12 cellular contexts compared by ENCODE assay signal in the genomic region with DNA sequence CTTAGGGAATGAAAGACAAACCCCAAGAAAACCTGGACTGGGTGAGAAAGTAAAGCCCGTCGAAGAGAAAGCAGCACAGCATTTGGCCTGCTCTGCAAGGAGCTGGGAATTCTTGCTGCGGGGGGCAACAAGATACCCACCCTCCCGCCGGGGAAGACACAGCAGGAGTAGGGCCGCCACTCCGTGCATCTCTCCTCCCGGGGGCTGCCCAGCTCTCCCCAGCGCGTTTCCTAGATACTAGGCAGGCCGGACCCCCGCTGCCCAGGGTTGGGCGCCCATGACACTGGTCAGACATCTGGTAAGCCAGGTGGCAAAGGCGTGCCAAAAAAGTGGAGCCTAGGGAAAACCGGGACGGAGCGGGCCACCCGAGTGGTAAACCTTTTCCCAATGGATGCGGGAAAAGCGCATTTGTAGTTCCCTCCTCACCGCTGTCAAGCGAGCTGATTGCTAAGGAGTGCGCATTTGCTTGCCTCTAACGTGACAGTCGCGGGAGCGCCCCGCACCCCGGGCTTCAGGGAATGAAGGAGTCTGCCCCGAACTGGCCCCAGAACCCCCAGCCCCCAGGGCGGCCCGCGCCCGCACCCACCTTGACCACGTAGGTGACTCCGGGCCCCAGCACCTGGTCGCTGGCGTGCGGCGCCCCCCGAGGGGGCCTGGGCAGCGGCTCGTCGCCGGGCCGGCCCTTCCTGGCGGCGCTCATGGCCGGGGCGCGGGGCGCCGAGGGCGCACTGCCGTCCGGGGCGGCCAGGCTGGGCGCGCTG. TPM values are rescaled to one million over a fixed set of nuclear protein-coding genes. Genes with fewer than 3 reads are reported as not detected.
DNase-seq lines count a peak whose midpoint lies in the region; ATAC-seq and TF ChIP-seq lines count a peak whose summit lies in the region.
"Had no signal": no experiment of that assay in that cellular context is flagged by ENCODE, and none has a peak within 500 bp of the region (broad histone marks: within the 10 kb centered on the region; RNA-seq: fewer than 3 reads in every experiment).

No MANE protein-coding gene starts in this region.

- H3K4me3 ChIP-seq in breast epithelium (peak overlapping the region; percentile 47 to 65 (median 59)), ectodermal cell (ENCODE audit: insufficient read depth, low read depth, low read length) (peak overlapping the region; percentile 44), vagina (peak overlapping the region; percentile 61 to 64)

- H3K4me1 Mint-ChIP-seq in MCF 10A (ENCODE audit: insufficient read depth, unreplicated experiment), result peaks cover 17% of the 10 kb centered on the region

- TF ChIP-seq CTCF in breast epithelium (IDR thresholded peaks at IDR 0.05) (no peak), MCF 10A (IDR thresholded peaks at IDR 0.05; ENCODE audit: unreplicated experiment) (no peak), vagina (IDR thresholded peaks at IDR 0.05) (no peak)

- no peak overlapping the region for H3K4me3 Mint-ChIP-seq in MCF 10A (ENCODE audit: unreplicated experiment)
- H3K4me3 Mint-ChIP-seq: natural killer cell treated with Interleukin-12 subunit alpha and Interleukin-12 subunit beta and Interleukin-15 and Interleukin-18, amount 100 ng/mL, for 72 hours had no signal

- H3K27ac ChIP-seq in breast epithelium, result no peak overlapping the region
- H3K27ac ChIP-seq in ectodermal cell (ENCODE audit: insufficient read depth, low read depth, low read length, poor library complexity, severe bottlenecking), result no peak overlapping the region
- peak overlapping the region; percentile 89 for H3K27ac ChIP-seq in vagina

- no peaks in the 10 kb centered on the region for H3K27me3 Mint-ChIP-seq in MCF 10A (ENCODE audit: insufficient read depth, unreplicated experiment)

- DNase-seq in breast epithelium (ENCODE audit: low spot score in 2 of 2), result no peak
- no peak for DNase-seq in MCF 10A (ENCODE audit: unreplicated experiment)
- DNase-seq in mesenteric fat pad (ENCODE audit: low spot score), result peak; percentile 82
- no peak for DNase-seq in vagina (ENCODE audit: extremely low spot score in 2 of 2)
- no peak for DNase-seq in activated gamma-delta T cell (lab: John Stamatoyannopoulos, UW)
- no peak for DNase-seq in stimulated activated CD4-positive, alpha-beta T cell treated with anti-CD3 and anti-CD28 coated beads, Interleukin-4, amount 100 ng/mL, for 1 hour
- DNase-seq: activated naive CD8-positive, alpha-beta T cell treated with anti-CD3 and anti-CD28 coated beads, Interleukin-2, amount 50 U/mL, for 24 hours; CD4-positive, alpha-beta memory T cell had no signal

- no peaks in the 10 kb centered on the region for H3K9me3 ChIP-seq in breast epithelium
- H3K9me3 ChIP-seq in ectodermal cell (ENCODE audit: control insufficient read depth, low read length), result no peaks in the 10 kb centered on the region
- no peaks in the 10 kb centered on the region for H3K9me3 ChIP-seq in vagina

- intact Hi-C loops in breast epithelium (cut with DNase I; ENCODE audit: low total_unique reads), result no loop called here
- intact Hi-C loops in MCF 10A (cut with micrococcal nuclease), result no loop called here
- intact Hi-C loops in vagina (cut with DNase I), result loop anchor here (10.0 kb wide), 2 partner anchors 103 to 153 kb away; no protein-coding TSS in a partner anchor

- H3K36me3 Mint-ChIP-seq in MCF 10A (ENCODE audit: insufficient read depth, unreplicated experiment), result no peaks in the 10 kb centered on the region

- ATAC-seq in GM18505 (IDR thresholded peaks at IDR 0.05; ENCODE audit: unreplicated experiment), result no peak
- ATAC-seq: natural killer cell treated with Interleukin-12 subunit alpha and Interleukin-12 subunit beta and Interleukin-15 and Interleukin-18, amount 100 ng/mL, for 72 hours had no signal

- no peaks in the 10 kb centered on the region for H3K9me3 Mint-ChIP-seq in MCF 10A (ENCODE audit: unreplicated experiment)
- H3K9me3 Mint-ChIP-seq: activated naive CD8-positive, alpha-beta T cell treated with anti-CD3 and anti-CD28 coated beads, Interleukin-2, amount 50 U/mL, for 24 hours; natural killer cell treated with Interleukin-12 subunit alpha and Interleukin-12 subunit beta and Interleukin-15 and Interleukin-18, amount 100 ng/mL, for 72 hours had no signal

- H3K27ac Mint-ChIP-seq in MCF 10A (ENCODE audit: low read depth, unreplicated experiment), result no peak overlapping the region
- H3K27ac Mint-ChIP-seq: activated naive CD8-positive, alpha-beta T cell treated with anti-CD3 and anti-CD28 coated beads, Interleukin-2, amount 50 U/mL, for 24 hours; CD4-positive, alpha-beta memory T cell; natural killer cell treated with Interleukin-12 subunit alpha and Interleukin-12 subunit beta and Interleukin-15 and Interleukin-18, amount 100 ng/mL, for 72 hours had no signal

- CTCF ChIA-PET in MCF 10A (lab: Yijun Ruan, JAX), result interaction anchor here (0.6 kb wide), 1 partner anchor 787 kb away, joined by 3 read pairs; no protein-coding TSS in a partner anchor

- H3K27me3 ChIP-seq in breast epithelium (peaks cover 7 to 16% of the 10 kb centered on the region in 2 donors), ectodermal cell (ENCODE audit: control insufficient read depth, insufficient read depth, low read length, poor library complexity, severe bottlenecking) (peaks cover 44% of the 10 kb centered on the region), vagina (no peaks in the 10 kb centered on the region)

- no TSS peak for BruUV-seq in MCF 10A (replicated peaks; lab: Mats Ljungman, UMichigan)

- H3K36me3 ChIP-seq in breast epithelium (no peaks in the 10 kb centered on the region), ectodermal cell (ENCODE audit: control insufficient read depth, insufficient read depth, low read length) (no peaks in the 10 kb centered on the region), vagina (no peaks in the 10 kb centered on the region)

- peaks cover 0 to 5% of the 10 kb centered on the region in 2 donors for H3K4me1 ChIP-seq in breast epithelium
- H3K4me1 ChIP-seq in ectodermal cell (ENCODE audit: control insufficient read depth, insufficient read depth, low read length), result peaks cover 20% of the 10 kb centered on the region
- peaks cover 27% of the 10 kb centered on the region for H3K4me1 ChIP-seq in vagina

- TF ChIP-seq POLR2A in breast epithelium (IDR thresholded peaks at IDR 0.05) (no peak), vagina (IDR thresholded peaks at IDR 0.05) (no peak), GM18505 (IDR thresholded peaks at IDR 0.05; ENCODE audit: borderline replicate concordance, extremely low read depth, insufficient read depth, insufficient read length) (no peak)

- POLR2A ChIA-PET in MCF 10A (lab: Yijun Ruan, JAX), result no interaction called here

- 1% methylated on average over 59 of the region's 59 CpGs for WGBS in ectodermal cell, 2 experiments

RNA-seq across cellular contexts. Expression of gene SHC3, which starts 1.0 kb away (rescaled TPM):
- total RNA-seq in breast epithelium, result 1 to 10 TPM; 1.0 to 6.7 (median 2.3) TPM
- total RNA-seq in MCF 10A (2022), result 0.02 and 0.32 TPM in 2 replicates
- 2.0 TPM for polyA plus RNA-seq in ectodermal cell (2013, experiment 1 of 4)
- 1.6 TPM for polyA plus RNA-seq in ectodermal cell (2013, experiment 2 of 4)
- 1.8 TPM for polyA plus RNA-seq in ectodermal cell (2013, experiment 3 of 4)
- polyA plus RNA-seq in ectodermal cell (2013, experiment 4 of 4), result 3.2 TPM
- 1.8 TPM for total RNA-seq in mesenteric fat pad
- 6.1 TPM for total RNA-seq in vagina
- total RNA-seq: natural killer cell treated with Interleukin-12 subunit alpha and Interleukin-12 subunit beta and Interleukin-15 and Interleukin-18, amount 100 ng/mL, for 72 hours; T-helper 1 cell treated with Interleukin-12 subunit alpha and Interleukin-12 subunit beta and Interleukin-4 antibody, amounts not matched to agents 30 ng/mL and 1 ng/mL, for 36 hours had no signal
- polyA plus RNA-seq: CD4-positive, alpha-beta memory T cell had no signal
